In the genomic region with DNA sequence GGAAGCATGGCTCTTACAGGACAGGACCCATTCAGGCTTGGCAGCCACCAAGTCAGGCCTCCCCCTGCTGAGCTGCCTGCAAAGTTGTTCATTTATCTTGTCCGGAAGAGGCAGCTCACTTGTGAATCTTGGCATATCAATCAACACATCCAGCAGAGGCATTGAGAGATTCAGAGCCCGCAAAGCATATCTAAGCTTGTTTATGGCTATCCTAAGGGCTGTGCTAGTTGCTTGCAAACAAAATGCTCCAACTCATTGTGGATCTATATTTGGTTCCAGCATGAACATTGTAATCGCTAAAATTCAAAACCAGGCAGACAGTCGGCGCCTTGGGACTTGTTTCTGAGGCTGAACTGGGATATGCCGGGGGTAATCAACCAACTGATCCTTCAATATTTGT, we compare ENCODE assay signal across 26 cellular contexts.
"Had no signal": no experiment of that assay in that cellular context is flagged by ENCODE, and none has a peak within 500 bp of the region (broad histone marks: within the 10 kb centered on the region; RNA-seq: fewer than 3 reads in every experiment).

No MANE protein-coding gene starts in this region.

- ATAC-seq: gastrocnemius medialis; naive thymus-derived CD8-positive, alpha-beta T cell; pancreas; sciatic nerve; stimulated activated naive CD8-positive, alpha-beta T cell treated with anti-CD3 and anti-CD28 coated beads, Interleukin-15, amount 100 ng/mL, for 72 hours; upper lobe of right lung had no signal

- H3K27me3 ChIP-seq: gastrocnemius medialis, pancreas, suprapubic skin, transverse colon, upper lobe of right lung, vagina had no signal

- H3K4me3 ChIP-seq: dorsolateral prefrontal cortex, gastrocnemius medialis, pancreas, smooth muscle cell, suprapubic skin, transverse colon, upper lobe of right lung, vagina had no signal

- FAIRE-seq: pancreas had no signal

- H3K9me3 ChIP-seq: gastrocnemius medialis, pancreas, suprapubic skin, transverse colon, upper lobe of right lung, vagina had no signal

- H3K27ac ChIP-seq: dorsolateral prefrontal cortex, gastrocnemius medialis, pancreas, suprapubic skin, transverse colon, upper lobe of right lung, vagina had no signal

- H3K4me1 ChIP-seq: pancreas, suprapubic skin, transverse colon, upper lobe of right lung, vagina had no signal

- DNase-seq: cerebellar nuclear complex; dorsolateral prefrontal cortex; effector CD4-positive, alpha-beta T cell; gastrocnemius medialis; head of caudate nucleus; hippocampal formation; immature natural killer cell; islet precursor cell; kidney glomerular epithelial cell; naive thymus-derived CD8-positive, alpha-beta T cell; nephron progenitor cell; occipital lobe; pancreas; retina; stimulated activated CD4-positive, alpha-beta T cell treated with anti-CD3 and anti-CD28 coated beads, Interleukin-12 subunit alpha, Interleukin-12 subunit beta, amount 100 ng/mL, for 4 hours; stimulated activated CD4-positive, alpha-beta T cell treated with anti-CD3 and anti-CD28 coated beads, Interleukin-1b, Interleukin-23, amount 100 ng/mL, for 48 hours; stimulated activated CD4-positive, alpha-beta T cell treated with anti-CD3 and anti-CD28 coated beads, Interleukin-4, amount 100 ng/mL, for 1 hour; stimulated activated CD8-positive, alpha-beta memory T cell treated with anti-CD3 and anti-CD28 coated beads, Interleukin-4, amount 100 ng/mL, for 48 hours; stimulated activated naive CD4-positive, alpha-beta T cell; stimulated activated naive CD8-positive, alpha-beta T cell treated with anti-CD3 and anti-CD28 coated beads, Interleukin-15, amount 100 ng/mL, for 72 hours; transverse colon; upper lobe of right lung had no signal

- H3K36me3 ChIP-seq: gastrocnemius medialis, pancreas, suprapubic skin, transverse colon, upper lobe of right lung, vagina had no signal
